In genomic region chr14:23469127-23469905, GRCh38 we compare ENCODE assay signal across 8 cellular contexts. TPM values are rescaled to one million over a fixed set of nuclear protein-coding genes. Genes with fewer than 3 reads are reported as not detected.
DNase-seq lines count a peak whose midpoint lies in the region; ATAC-seq and TF ChIP-seq lines count a peak whose summit lies in the region.

A gene with protein sequence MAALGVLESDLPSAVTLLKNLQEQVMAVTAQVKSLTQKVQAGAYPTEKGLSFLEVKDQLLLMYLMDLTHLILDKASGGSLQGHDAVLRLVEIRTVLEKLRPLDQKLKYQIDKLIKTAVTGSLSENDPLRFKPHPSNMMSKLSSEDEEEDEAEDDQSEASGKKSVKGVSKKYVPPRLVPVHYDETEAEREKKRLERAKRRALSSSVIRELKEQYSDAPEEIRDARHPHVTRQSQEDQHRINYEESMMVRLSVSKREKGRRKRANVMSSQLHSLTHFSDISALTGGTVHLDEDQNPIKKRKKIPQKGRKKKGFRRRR (plus strand): TSS chr14:23469703. CDS start chr14:23469716, 13 bp downstream.

- WGBS in mammary epithelial cell (ENCODE audit: low coverage, missing lambda C conversion rate) = 8% methylated on average over 36 of the region's 41 CpGs

- peaks cover 2% of the 10 kb centered on the region for H3K27me3 ChIP-seq in AG04450 (ENCODE audit: control insufficient read depth, insufficient read depth, low read length)
- H3K27me3 ChIP-seq in mammary epithelial cell (ENCODE audit: insufficient read depth, low read length) = no peaks in the 10 kb centered on the region
- H3K27me3 ChIP-seq in iPS-20b (ENCODE audit: insufficient read depth, low read length) = no peaks in the 10 kb centered on the region

- H3K4me3 ChIP-seq in AG04450 (ENCODE audit: low read depth, low read length) (peak within 1 kb of the TSS; percentile 99), mammary epithelial cell (replicated peaks in 1 of 3; ENCODE audit: insufficient read depth in 1 of 3, low read depth in 2 of 3, low read length in 3 of 3) (peak within 1 kb of the TSS; percentile 65 to 93 (median 90)), iPS-20b (ENCODE audit: low read length) (peak within 1 kb of the TSS; percentile 91), skin epidermis (peak within 1 kb of the TSS; percentile 56 to 98 (median 92))

- intact Hi-C loops in mammary epithelial cell (cut with micrococcal nuclease) = loop anchor here (2.0 to 5.0 kb wide), 2 partner anchors 141 to 202 kb away; no protein-coding TSS in a partner anchor

- dilution Hi-C loops in mammary epithelial cell (cut with HindIII; ENCODE audit: low sequenced_read_pairs) = no loop called here

- H3K79me2 ChIP-seq in mammary epithelial cell (ENCODE audit: insufficient read depth, low read length) = peaks cover 27% of the 10 kb centered on the region

- in situ Hi-C loops in mammary epithelial cell (cut with MboI; ENCODE audit: low sequenced_read_pairs in 2 of 2) = no loop called here

- H3K36me3 ChIP-seq in mammary epithelial cell (ENCODE audit: insufficient read depth, low read length) (peaks cover 9% of the 10 kb centered on the region), iPS-20b (ENCODE audit: insufficient read depth, low read depth, low read length) (peaks cover 35% of the 10 kb centered on the region)

- H3K27ac ChIP-seq in AG04450 (ENCODE audit: low read depth, low read length) (peak within 1 kb of the TSS; percentile 81), VCaP (peak within 1 kb of the TSS; percentile 73), mammary epithelial cell (ENCODE audit: insufficient read depth, low read depth, low read length) (peak within 1 kb of the TSS; percentile 87), iPS-20b (ENCODE audit: low read length) (peak within 1 kb of the TSS; percentile 61), skin epidermis (peak within 1 kb of the TSS; percentile 18 to 92 (median 83))

- BruUV-seq in mammary epithelial cell (replicated peaks; lab: Mats Ljungman, UMichigan) = no TSS peak

- H3K9me3 ChIP-seq in AG04450 (ENCODE audit: control insufficient read depth, insufficient read depth, low read length) = no peaks in the 10 kb centered on the region
- no peaks in the 10 kb centered on the region for H3K9me3 ChIP-seq in mammary epithelial cell (replicated peaks; ENCODE audit: insufficient read depth, low read length)
- H3K9me3 ChIP-seq in iPS-20b (ENCODE audit: insufficient read depth, low read depth, low read length) = no peaks in the 10 kb centered on the region

- peak; percentile 85 for TF ChIP-seq CTCF in AG04450 (IDR thresholded peaks at IDR 0.05; ENCODE audit: low read depth, low read length)
- peak; percentile 85 for TF ChIP-seq CTCF in VCaP (conservative IDR thresholded peaks at IDR 0.05)
- peak; percentile 76 to 85 for TF ChIP-seq CTCF in mammary epithelial cell (conservative IDR thresholded peaks at IDR 0.05 in 1 of 2, IDR thresholded peaks at IDR 0.05 in 1 of 2; ENCODE audit: extremely low read depth in 1 of 2, insufficient read depth in 1 of 2, low read depth in 1 of 2, low read length in 2 of 2)

- ATAC-seq in GM18870 (IDR thresholded peaks at IDR 0.05; ENCODE audit: unreplicated experiment) = peak; percentile 98
- peak; percentile 95 for ATAC-seq in HG03135 (IDR thresholded peaks at IDR 0.05; ENCODE audit: unreplicated experiment)

- H2AFZ ChIP-seq in mammary epithelial cell (ENCODE audit: low read depth, low read length) = peak within 1 kb of the TSS; percentile 97

- H3K4me1 ChIP-seq in mammary epithelial cell (ENCODE audit: insufficient read depth, low read length) = peaks cover 10% of the 10 kb centered on the region
- no peaks in the 10 kb centered on the region for H3K4me1 ChIP-seq in iPS-20b (ENCODE audit: insufficient read depth, low read length)

- peak within 1 kb of the TSS; percentile 87 for H3K4me2 ChIP-seq in mammary epithelial cell (ENCODE audit: insufficient read depth, low read depth, low read length)

- DNase-seq in AG04450 (ENCODE audit: low read depth, low spot score) (peak; percentile 100), NCI-H2196 (lab: John Stamatoyannopoulos, UW; ENCODE audit: unreplicated experiment) (peak; percentile 99), mammary epithelial cell (peak; percentile 100)

- CTCF ChIA-PET in AG04450 (lab: Charles Lee) (interaction anchor here (1.2 to 2.0 kb wide), 4 partner anchors 9 to 91 kb away, joined by 5 to 24 read pairs (median 8); no protein-coding TSS in a partner anchor), mammary epithelial cell (lab: Charles Lee; ENCODE audit: low non-redundant PET) (no interaction called here)

- no peaks in the 10 kb centered on the region for H4K20me1 ChIP-seq in mammary epithelial cell (ENCODE audit: insufficient read depth, low read length)

- peak within 1 kb of the TSS; percentile 95 for H3K9ac ChIP-seq in mammary epithelial cell (ENCODE audit: insufficient read depth, low read length)
- H3K9ac ChIP-seq in iPS-20b (ENCODE audit: low read depth, low read length) = peak within 1 kb of the TSS; percentile 90

- POLR2A ChIA-PET in AG04450 (lab: Yijun Ruan, JAX) = no interaction called here

RNA-seq across cellular contexts. Expression of the gene that starts here (rescaled TPM):
- polyA plus RNA-seq in AG04450 (2011; rRNA removed) (43.3 and 49.8 TPM in 2 replicates), mammary epithelial cell (42.0 TPM)
- 27.0 and 31.0 TPM in 2 replicates for polyA minus RNA-seq in AG04450 (2011; rRNA and poly(A)+ RNA removed)
- total RNA-seq in mammary epithelial cell = 10 to 100 TPM; 27.0 to 34.5 TPM
- 12.9 TPM for polyA minus RNA-seq in mammary epithelial cell

Comparison
In these comparisons a context has a peak if more than half of its experiments do, and no peak if none do; other contexts are left out.
1. Peak in every context shown above with its lines: DNase-seq, ATAC-seq, H3K4me3 ChIP-seq and H3K27ac ChIP-seq.